Comparison of ENCODE assay signal across 25 cellular contexts in genomic region chr4:3189459-3189858, GRCh38. TPM values are rescaled to one million over a fixed set of nuclear protein-coding genes. Genes with fewer than 3 reads are reported as not detected.
"Had no signal": no experiment of that assay in that cellular context is flagged by ENCODE, and none has a peak within 500 bp of the region (broad histone marks: within the 10 kb centered on the region; RNA-seq: fewer than 3 reads in every experiment).

No MANE protein-coding gene starts in this region.

- H3K9me3 Mint-ChIP-seq: mesothelial cell of epicardium; naive thymus-derived CD8-positive, alpha-beta T cell; stimulated activated naive CD8-positive, alpha-beta T cell treated with anti-CD3 and anti-CD28 coated beads, Interleukin-15, Interleukin-2, amounts not matched to agents 100 ng/mL and 50 ng/mL, for 24 hours; WTC11 had no signal

- H3K4me3 ChIP-seq: adrenal gland, ascending aorta, esophagus muscularis mucosa, hepatocyte, left ventricle myocardium inferior, tibial nerve had no signal

- H3K9me3 ChIP-seq: adrenal gland, ascending aorta, esophagus muscularis mucosa, left ventricle myocardium inferior, tibial nerve had no signal

- H3K4me2 ChIP-seq: hepatocyte had no signal

- ATAC-seq: naive thymus-derived CD8-positive, alpha-beta T cell; WTC11 had no signal

- H3K27ac Mint-ChIP-seq: activated naive CD8-positive, alpha-beta T cell; mesothelial cell of epicardium; progenitor cell of endocrine pancreas; stimulated activated naive CD8-positive, alpha-beta T cell treated with anti-CD3 and anti-CD28 coated beads, Interleukin-15, Interleukin-2, amounts not matched to agents 100 ng/mL and 50 ng/mL, for 24 hours; WTC11 had no signal

- H3K27me3 Mint-ChIP-seq: activated naive CD8-positive, alpha-beta T cell; naive thymus-derived CD8-positive, alpha-beta T cell; progenitor cell of endocrine pancreas; stimulated activated naive CD8-positive, alpha-beta T cell treated with anti-CD3 and anti-CD28 coated beads, Interleukin-15, Interleukin-2, amounts not matched to agents 100 ng/mL and 50 ng/mL, for 24 hours had no signal

- H3K27me3 ChIP-seq: adrenal gland, ascending aorta, brain microvascular endothelial cell, esophagus muscularis mucosa, hepatocyte, tibial nerve had no signal

- H3K79me2 ChIP-seq: hepatocyte had no signal

- H3K27ac ChIP-seq: adrenal gland, ascending aorta, brain microvascular endothelial cell, esophagus muscularis mucosa, hepatocyte, left ventricle myocardium inferior had no signal

- H3K4me1 ChIP-seq: ascending aorta, left ventricle myocardium inferior, tibial nerve had no signal

- H3K4me1 Mint-ChIP-seq: mesothelial cell of epicardium, WTC11 had no signal

- DNase-seq: activated CD4-positive, alpha-beta T cell treated with anti-CD3 and anti-CD28 coated beads for 48 hours; activated CD8-positive, alpha-beta memory T cell treated with anti-CD3 and anti-CD28 coated beads for 24 hours; activated gamma-delta T cell treated with Interleukin-2 at 50 U/mL for 16 hours; adrenal gland; brain microvascular endothelial cell; central memory CD4-positive, alpha-beta T cell; effector memory CD4-positive, alpha-beta T cell; glutamatergic neuron; kidney glomerular epithelial cell; left ventricle myocardium inferior; naive thymus-derived CD8-positive, alpha-beta T cell; retina; stimulated activated CD4-positive, alpha-beta T cell treated with anti-CD3 and anti-CD28 coated beads, Interleukin-2, amount 100 ng/mL, for 48 hours; stimulated activated CD8-positive, alpha-beta memory T cell treated with anti-CD3 and anti-CD28 coated beads, Interleukin-4, amount 100 ng/mL, for 48 hours; T-helper 1 cell; T-helper 9 cell had no signal

- H3K4me3 Mint-ChIP-seq: activated naive CD8-positive, alpha-beta T cell; mesothelial cell of epicardium; naive thymus-derived CD8-positive, alpha-beta T cell; stimulated activated naive CD8-positive, alpha-beta T cell treated with anti-CD3 and anti-CD28 coated beads, Interleukin-15, Interleukin-2, amounts not matched to agents 100 ng/mL and 50 ng/mL, for 24 hours; WTC11 had no signal

- H2AFZ ChIP-seq: hepatocyte had no signal

RNA-seq across cellular contexts. Expression of gene MSANTD1, which starts 59.5 kb away (rescaled TPM):
- total RNA-seq: ascending aorta had no signal
